In the genomic region with DNA sequence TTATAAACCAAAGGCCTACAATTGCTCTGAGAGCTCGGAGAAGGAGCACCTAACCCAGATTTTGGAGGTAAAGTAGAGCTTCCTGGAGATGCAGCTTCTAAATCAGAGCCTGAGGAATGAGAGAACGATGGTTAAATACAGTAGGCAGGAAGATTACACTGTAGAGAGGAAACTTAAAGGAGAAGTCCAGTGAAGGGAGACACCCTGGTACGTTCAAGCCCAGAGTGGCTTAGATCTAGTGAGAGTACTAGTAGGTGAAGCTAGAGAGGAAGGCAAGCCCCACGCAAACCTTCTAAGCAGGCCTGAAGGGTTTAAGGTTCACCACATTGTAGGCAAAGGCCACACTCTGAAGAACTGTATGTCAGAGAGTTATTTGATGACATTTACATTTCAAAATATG, we compare ENCODE assay signal across 37 cellular contexts.
"Had no signal": no experiment of that assay in that cellular context is flagged by ENCODE, and none has a peak within 500 bp of the region (broad histone marks: within the 10 kb centered on the region; RNA-seq: fewer than 3 reads in every experiment).

No MANE protein-coding gene starts in this region.

- H3K27me3 Mint-ChIP-seq: activated CD4-positive, alpha-beta memory T cell treated with anti-CD3 and anti-CD28 coated beads, Interleukin-2, amount 10 ng/mL, durations not matched to agents 7 days and 5 days; activated CD4-positive, alpha-beta T cell treated with anti-CD3 and anti-CD28 coated beads for 36 hours; activated CD4-positive, alpha-beta T cell treated with anti-CD3 and anti-CD28 coated beads, Interleukin-2, amount 10 ng/mL, durations not matched to agents 7 days and 5 days; activated CD8-positive, alpha-beta memory T cell treated with anti-CD3 and anti-CD28 coated beads, Interleukin-2, amount 10 ng/mL, durations not matched to agents 7 days and 5 days; activated naive CD4-positive, alpha-beta T cell treated with anti-CD3 and anti-CD28 coated beads, Interleukin-2, amount 50 U/mL, for 24 hours; activated naive CD8-positive, alpha-beta T cell; activated naive CD8-positive, alpha-beta T cell treated with anti-CD3 and anti-CD28 coated beads, Interleukin-2, amount 10 ng/mL, durations not matched to agents 7 days and 5 days; activated naive CD8-positive, alpha-beta T cell treated with anti-CD3 and anti-CD28 coated beads, Interleukin-2, amount 50 U/mL, for 24 hours; activated T-cell treated with anti-CD3 and anti-CD28 coated beads, Interleukin-2, amount 50 U/mL, for 24 hours; brain; central memory CD8-positive, alpha-beta T cell had no signal

- H3K9me3 ChIP-seq: ascending aorta had no signal

- H3K4me3 ChIP-seq: ascending aorta, cardiac muscle cell had no signal

- ATAC-seq: activated CD4-positive, alpha-beta T cell treated with anti-CD3 and anti-CD28 coated beads for 36 hours; activated CD4-positive, CD25-positive, alpha-beta regulatory T cell treated with anti-CD3 and anti-CD28 coated beads, Interleukin-2, amount 50 U/mL, for 24 hours; activated CD8-positive, alpha-beta memory T cell treated with anti-CD3 and anti-CD28 coated beads, Interleukin-2, amount 10 ng/mL, durations not matched to agents 7 days and 5 days; activated CD8-positive, alpha-beta T cell treated with anti-CD3 and anti-CD28 coated beads, Interleukin-2, amount 10 ng/mL, durations not matched to agents 7 days and 5 days; activated naive CD8-positive, alpha-beta T cell treated with anti-CD3 and anti-CD28 coated beads, Interleukin-2, amount 50 U/mL, for 24 hours had no signal

- H3K4me1 ChIP-seq: ascending aorta had no signal

- H3K4me1 Mint-ChIP-seq: activated CD4-positive, alpha-beta memory T cell treated with anti-CD3 and anti-CD28 coated beads, Interleukin-2, amount 10 ng/mL, durations not matched to agents 7 days and 5 days; activated CD4-positive, alpha-beta T cell treated with anti-CD3 and anti-CD28 coated beads for 36 hours; activated CD4-positive, alpha-beta T cell treated with anti-CD3 and anti-CD28 coated beads, Interleukin-2, amount 10 ng/mL, durations not matched to agents 7 days and 5 days; activated CD8-positive, alpha-beta memory T cell treated with anti-CD3 and anti-CD28 coated beads, Interleukin-2, amount 10 ng/mL, durations not matched to agents 7 days and 5 days; activated naive CD4-positive, alpha-beta T cell treated with anti-CD3 and anti-CD28 coated beads, Interleukin-2, amount 50 U/mL, for 24 hours; activated naive CD8-positive, alpha-beta T cell treated with anti-CD3 and anti-CD28 coated beads, Interleukin-2, amount 10 ng/mL, durations not matched to agents 7 days and 5 days; activated naive CD8-positive, alpha-beta T cell treated with anti-CD3 and anti-CD28 coated beads, Interleukin-2, amount 50 U/mL, for 24 hours; brain; central memory CD8-positive, alpha-beta T cell had no signal

- H3K4me3 Mint-ChIP-seq: activated CD4-positive, alpha-beta memory T cell treated with anti-CD3 and anti-CD28 coated beads, Interleukin-2, amount 10 ng/mL, durations not matched to agents 7 days and 5 days; activated CD4-positive, alpha-beta T cell treated with anti-CD3 and anti-CD28 coated beads for 36 hours; activated CD4-positive, alpha-beta T cell treated with anti-CD3 and anti-CD28 coated beads, Interleukin-2, amount 10 ng/mL, durations not matched to agents 7 days and 5 days; activated CD8-positive, alpha-beta memory T cell treated with anti-CD3 and anti-CD28 coated beads, Interleukin-2, amount 10 ng/mL, durations not matched to agents 7 days and 5 days; activated CD8-positive, alpha-beta T cell treated with anti-CD3 and anti-CD28 coated beads, Interleukin-2, amount 10 ng/mL, durations not matched to agents 7 days and 5 days; activated naive CD4-positive, alpha-beta T cell treated with anti-CD3 and anti-CD28 coated beads, Interleukin-2, amount 50 U/mL, for 24 hours; activated naive CD8-positive, alpha-beta T cell; activated naive CD8-positive, alpha-beta T cell treated with anti-CD3 and anti-CD28 coated beads, Interleukin-2, amount 10 ng/mL, durations not matched to agents 7 days and 5 days; activated naive CD8-positive, alpha-beta T cell treated with anti-CD3 and anti-CD28 coated beads, Interleukin-2, amount 50 U/mL, for 24 hours; activated T-cell treated with anti-CD3 and anti-CD28 coated beads, Interleukin-2, amount 50 U/mL, for 24 hours; brain; central memory CD8-positive, alpha-beta T cell; T-helper 1 cell treated with Interleukin-12 subunit alpha and Interleukin-12 subunit beta and Interleukin-4 antibody, amounts not matched to agents 30 μg/mL and 1 μg/mL, for 36 hours; T-helper 2 cell treated with Interferon-gamma antibody and Interleukin-4, amounts not matched to agents 5 μg/mL and 100 μg/mL, for 36 hours had no signal

- DNase-seq: activated CD4-positive, alpha-beta memory T cell treated with anti-CD3 and anti-CD28 coated beads, Interleukin-2, amount 10 ng/mL, durations not matched to agents 7 days and 5 days; activated CD4-positive, alpha-beta T cell treated with anti-CD3 and anti-CD28 coated beads for 1 hour; activated CD4-positive, alpha-beta T cell treated with anti-CD3 and anti-CD28 coated beads for 36 hours; activated CD4-positive, alpha-beta T cell treated with anti-CD3 and anti-CD28 coated beads for 48 hours; activated CD4-positive, alpha-beta T cell treated with anti-CD3 and anti-CD28 coated beads, Interleukin-2, amount 10 ng/mL, durations not matched to agents 7 days and 5 days; activated CD4-positive, alpha-beta T cell treated with anti-CD3 and anti-CD28 coated beads, Interleukin-2, amount 50 U/mL, for 48 hours; activated CD4-positive, CD25-positive, alpha-beta regulatory T cell; activated CD8-positive, alpha-beta memory T cell treated with anti-CD3 and anti-CD28 coated beads for 24 hours; activated CD8-positive, alpha-beta memory T cell treated with anti-CD3 and anti-CD28 coated beads, Interleukin-2, amount 10 ng/mL, durations not matched to agents 7 days and 5 days; activated CD8-positive, alpha-beta memory T cell treated with anti-CD3 and anti-CD28 coated beads, Interleukin-2, amount 50 U/mL, for 48 hours; activated CD8-positive, alpha-beta T cell treated with anti-CD3 and anti-CD28 coated beads, Interleukin-2, amount 10 ng/mL, durations not matched to agents 7 days and 5 days; activated effector memory CD4-positive, alpha-beta T cell treated with Interleukin-2 at 50 U/mL for 16 hours; activated gamma-delta T cell; activated naive CD4-positive, alpha-beta T cell treated with Interleukin-2 at 50 U/mL for 16 hours; activated naive CD8-positive, alpha-beta T cell treated with anti-CD3 and anti-CD28 coated beads, Interleukin-2, amount 10 ng/mL, durations not matched to agents 7 days and 5 days; activated naive CD8-positive, alpha-beta T cell treated with anti-CD3 and anti-CD28 coated beads, Interleukin-2, amount 50 U/mL, for 24 hours; activated T-cell treated with anti-CD3 and anti-CD28 coated beads, Interleukin-2, amount 50 U/mL, for 24 hours; activated T-cell treated with anti-CD3 and anti-CD28 coated beads, Interleukin-2, amount 50 U/mL, for 48 hours; amygdala; anterior cingulate cortex; caudate nucleus; cerebellar nuclear complex; SW 1271; T-helper 1 cell; T-helper 2 cell; T-helper 9 cell had no signal

- H3K9me3 Mint-ChIP-seq: activated CD4-positive, alpha-beta memory T cell treated with anti-CD3 and anti-CD28 coated beads, Interleukin-2, amount 10 ng/mL, durations not matched to agents 7 days and 5 days; activated CD4-positive, alpha-beta T cell treated with anti-CD3 and anti-CD28 coated beads, Interleukin-2, amount 10 ng/mL, durations not matched to agents 7 days and 5 days; activated naive CD4-positive, alpha-beta T cell treated with anti-CD3 and anti-CD28 coated beads, Interleukin-2, amount 50 U/mL, for 24 hours; activated naive CD8-positive, alpha-beta T cell treated with anti-CD3 and anti-CD28 coated beads, Interleukin-2, amount 10 ng/mL, durations not matched to agents 7 days and 5 days; activated naive CD8-positive, alpha-beta T cell treated with anti-CD3 and anti-CD28 coated beads, Interleukin-2, amount 50 U/mL, for 24 hours; activated T-cell treated with anti-CD3 and anti-CD28 coated beads, Interleukin-2, amount 50 U/mL, for 24 hours; activated T-helper 2 cell treated with anti-CD3 and anti-CD28 coated beads, Interferon-gamma antibody, Interleukin-2, Interleukin-4, amounts not matched to agents 10 μg/mL and 5 μg/mL and 100 μg/mL, durations not matched to agents 14 hours and 24 hours and 36 hours; central memory CD8-positive, alpha-beta T cell; T-helper 1 cell treated with Interleukin-12 subunit alpha and Interleukin-12 subunit beta and Interleukin-4 antibody, amounts not matched to agents 30 μg/mL and 1 μg/mL, for 36 hours; T-helper 2 cell treated with Interferon-gamma antibody and Interleukin-4, amounts not matched to agents 5 μg/mL and 100 μg/mL, for 36 hours had no signal

- H3K27me3 ChIP-seq: ascending aorta, cardiac muscle cell had no signal

- H3K27ac ChIP-seq: ascending aorta, cardiac muscle cell, VCaP had no signal

- H3K27ac Mint-ChIP-seq: activated CD4-positive, alpha-beta memory T cell treated with anti-CD3 and anti-CD28 coated beads, Interleukin-2, amount 10 ng/mL, durations not matched to agents 7 days and 5 days; activated CD4-positive, alpha-beta T cell treated with anti-CD3 and anti-CD28 coated beads for 36 hours; activated CD4-positive, alpha-beta T cell treated with anti-CD3 and anti-CD28 coated beads, Interleukin-2, amount 10 ng/mL, durations not matched to agents 7 days and 5 days; activated CD8-positive, alpha-beta memory T cell treated with anti-CD3 and anti-CD28 coated beads, Interleukin-2, amount 10 ng/mL, durations not matched to agents 7 days and 5 days; activated CD8-positive, alpha-beta T cell treated with anti-CD3 and anti-CD28 coated beads, Interleukin-2, amount 10 ng/mL, durations not matched to agents 7 days and 5 days; activated naive CD4-positive, alpha-beta T cell treated with anti-CD3 and anti-CD28 coated beads, Interleukin-2, amount 50 U/mL, for 24 hours; activated naive CD8-positive, alpha-beta T cell; activated naive CD8-positive, alpha-beta T cell treated with anti-CD3 and anti-CD28 coated beads, Interleukin-2, amount 10 ng/mL, durations not matched to agents 7 days and 5 days; activated naive CD8-positive, alpha-beta T cell treated with anti-CD3 and anti-CD28 coated beads, Interleukin-2, amount 50 U/mL, for 24 hours; activated T-cell treated with anti-CD3 and anti-CD28 coated beads, Interleukin-2, amount 50 U/mL, for 24 hours; activated T-helper 2 cell treated with anti-CD3 and anti-CD28 coated beads, Interferon-gamma antibody, Interleukin-2, Interleukin-4, amounts not matched to agents 10 μg/mL and 5 μg/mL and 100 μg/mL, durations not matched to agents 14 hours and 24 hours and 36 hours; brain; T-helper 1 cell treated with Interleukin-12 subunit alpha and Interleukin-12 subunit beta and Interleukin-4 antibody, amounts not matched to agents 30 μg/mL and 1 μg/mL, for 36 hours; T-helper 2 cell treated with Interferon-gamma antibody and Interleukin-4, amounts not matched to agents 5 μg/mL and 100 μg/mL, for 36 hours had no signal

- H3K36me3 ChIP-seq: cardiac muscle cell had no signal
